In the genomic region with DNA sequence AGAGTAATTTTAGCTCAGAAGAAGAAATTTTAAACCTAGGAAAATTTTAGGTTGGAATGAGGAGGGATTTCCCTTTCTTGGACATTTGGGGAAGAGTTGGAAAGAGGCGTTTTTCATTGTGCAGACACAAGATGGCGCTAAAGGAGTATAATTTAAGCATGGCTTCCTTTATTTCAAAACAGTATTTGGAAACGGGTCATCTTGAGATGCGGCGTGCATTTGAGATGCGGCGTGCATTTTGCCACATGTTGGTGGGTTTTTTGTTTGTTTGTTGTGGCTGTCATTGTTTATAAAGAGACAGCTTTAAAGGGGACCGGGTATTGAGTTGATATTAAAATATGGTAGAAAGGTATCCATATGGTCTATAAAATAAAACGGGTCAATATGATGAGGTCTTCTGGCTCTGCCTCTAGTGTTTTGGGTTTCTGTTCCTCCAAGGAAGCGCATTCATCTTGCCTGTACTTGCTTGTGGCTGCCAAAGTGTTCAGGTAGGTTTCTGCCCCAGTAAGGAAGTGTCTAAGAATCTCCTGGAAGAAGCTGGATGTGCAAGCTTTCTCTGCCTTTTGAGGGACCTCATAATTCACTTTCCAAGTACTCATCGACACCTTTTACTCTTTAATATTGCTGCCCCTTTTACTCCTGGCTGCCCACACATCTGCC, we compare ENCODE assay signal across 9 cellular contexts.
A peak's percentile ranks its signal among the peaks of the same experiment; 100 is the strongest.
DNase-seq lines count a peak whose midpoint lies in the region; ATAC-seq and TF ChIP-seq lines count a peak whose summit lies in the region.
"Had no signal": no experiment of that assay in that cellular context is flagged by ENCODE, and none has a peak within 500 bp of the region (broad histone marks: within the 10 kb centered on the region; RNA-seq: fewer than 3 reads in every experiment).

No MANE protein-coding gene starts in this region.

- H3K36me3 Mint-ChIP-seq in T-helper 2 cell treated with Interferon-gamma antibody and Interleukin-4, amounts not matched to agents 5 μg/mL and 100 μg/mL, for 36 hours (ENCODE audit: low read depth): no peaks in the 10 kb centered on the region
- no peaks in the 10 kb centered on the region for H3K36me3 Mint-ChIP-seq in effector memory CD8-positive, alpha-beta T cell (ENCODE audit: insufficient read depth)
- H3K36me3 Mint-ChIP-seq: naive B cell had no signal

- peak; percentile 69 for DNase-seq in Ammon's horn (ENCODE audit: low spot score)
- peak; percentile 53 for DNase-seq in GM13977 (ENCODE audit: low spot score)
- peak; percentile 36 for DNase-seq in NCI-H1436 treated with DMSO at 0.1 percent for 48 hours (lab: John Stamatoyannopoulos, UW)
- no peak for DNase-seq in T-helper 2 cell treated with Interferon-gamma antibody and Interleukin-4, amounts not matched to agents 5 μg/mL and 100 μg/mL, for 36 hours (ENCODE audit: low spot score)
- peak; percentile 5 to 25 (median 10) for DNase-seq in effector memory CD8-positive, alpha-beta T cell
- peak; percentile 26 for DNase-seq in mucosa of gallbladder (ENCODE audit: low spot score)
- DNase-seq: naive B cell had no signal

- in situ Hi-C loops in GM13977 (cut with MboI; ENCODE audit: low pct_unique_long_range_greater_than_20kb, low sequenced_read_pairs, unreplicated experiment): no loop called here

- peak; percentile 45 for ATAC-seq in effector memory CD8-positive, alpha-beta T cell (replicated peaks)
- ATAC-seq in HG02588 (IDR thresholded peaks at IDR 0.05; ENCODE audit: unreplicated experiment) (no peak), HG03135 (IDR thresholded peaks at IDR 0.05; ENCODE audit: unreplicated experiment) (no peak)

- peak overlapping the region; percentile 61 for H3K4me3 Mint-ChIP-seq in T-helper 2 cell treated with Interferon-gamma antibody and Interleukin-4, amounts not matched to agents 5 μg/mL and 100 μg/mL, for 36 hours
- peak overlapping the region; percentile 13 to 33 for H3K4me3 Mint-ChIP-seq in effector memory CD8-positive, alpha-beta T cell
- H3K4me3 Mint-ChIP-seq: naive B cell had no signal

- peaks cover 5% of the 10 kb centered on the region for H3K4me1 Mint-ChIP-seq in T-helper 2 cell treated with Interferon-gamma antibody and Interleukin-4, amounts not matched to agents 5 μg/mL and 100 μg/mL, for 36 hours (ENCODE audit: low read depth)
- H3K4me1 Mint-ChIP-seq in effector memory CD8-positive, alpha-beta T cell (ENCODE audit: low read depth in 2 of 2): peaks cover 0 to 6% of the 10 kb centered on the region in 2 donors

- H3K9me3 Mint-ChIP-seq in T-helper 2 cell treated with Interferon-gamma antibody and Interleukin-4, amounts not matched to agents 5 μg/mL and 100 μg/mL, for 36 hours: no peaks in the 10 kb centered on the region
- H3K9me3 Mint-ChIP-seq in effector memory CD8-positive, alpha-beta T cell: no peaks in the 10 kb centered on the region
- H3K9me3 Mint-ChIP-seq: naive B cell had no signal

- peaks cover 29% of the 10 kb centered on the region for H3K27me3 Mint-ChIP-seq in T-helper 2 cell treated with Interferon-gamma antibody and Interleukin-4, amounts not matched to agents 5 μg/mL and 100 μg/mL, for 36 hours (ENCODE audit: low read depth)
- peaks cover 15 to 48% of the 10 kb centered on the region in 2 donors for H3K27me3 Mint-ChIP-seq in effector memory CD8-positive, alpha-beta T cell

- H3K27ac Mint-ChIP-seq in T-helper 2 cell treated with Interferon-gamma antibody and Interleukin-4, amounts not matched to agents 5 μg/mL and 100 μg/mL, for 36 hours: no peak overlapping the region
- H3K27ac Mint-ChIP-seq in effector memory CD8-positive, alpha-beta T cell: no peak overlapping the region

- TF ChIP-seq CTCF in GM13977 (IDR thresholded peaks at IDR 0.05; ENCODE audit: extremely low read depth, insufficient read depth, missing control alignments): peak; percentile 72
